8 cellular contexts compared by ENCODE assay signal in the genomic region with DNA sequence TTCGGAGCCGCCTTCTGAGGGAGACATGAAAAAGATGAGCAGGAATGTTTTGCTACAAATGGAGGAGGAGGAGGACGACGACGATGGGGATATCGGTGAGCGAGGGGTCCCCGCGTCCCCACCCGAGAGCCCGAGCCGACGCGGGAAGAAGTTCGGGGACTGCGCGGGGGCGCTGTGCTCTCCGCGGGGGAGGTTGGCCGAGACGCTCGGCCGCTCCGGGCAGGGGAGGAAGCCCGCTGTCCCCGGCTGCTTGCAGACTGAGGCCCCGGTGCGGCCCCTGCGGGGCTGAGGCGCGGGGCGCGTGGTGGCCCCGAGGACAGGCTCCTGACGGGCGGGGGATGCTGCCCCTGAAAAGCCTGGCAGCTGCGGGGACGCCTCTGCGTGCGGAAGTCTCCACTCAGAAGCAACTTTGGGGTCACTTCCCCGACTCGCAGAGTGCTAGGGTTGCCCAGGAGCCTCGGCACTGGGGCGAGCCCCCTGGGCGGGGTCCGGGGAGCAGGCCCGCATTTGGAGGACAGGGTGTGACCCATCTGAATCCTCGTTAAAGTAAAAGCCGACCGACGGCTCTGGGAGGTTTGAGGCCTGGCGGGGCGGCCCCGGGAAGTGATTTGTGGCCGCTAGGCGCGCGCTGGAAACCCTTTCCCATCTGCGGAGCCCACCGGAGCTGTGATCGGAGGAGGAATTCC. TPM values are rescaled to one million over a fixed set of nuclear protein-coding genes. Genes with fewer than 3 reads are reported as not detected.
A peak's percentile ranks its signal among the peaks of the same experiment; 100 is the strongest.
DNase-seq lines count a peak whose midpoint lies in the region; ATAC-seq and TF ChIP-seq lines count a peak whose summit lies in the region.

No MANE protein-coding gene starts in this region.

- H3K9me2 ChIP-seq in GM23338 (ENCODE audit: insufficient read depth): no peaks in the 10 kb centered on the region

- H3K4me1 Mint-ChIP-seq in GM23338 (peaks cover 53% of the 10 kb centered on the region), memory B cell (peaks cover 22% of the 10 kb centered on the region)
- H3K4me1 Mint-ChIP-seq in activated CD4-positive, alpha-beta T cell treated with anti-CD3 and anti-CD28 coated beads, Interleukin-2, amount 10 ng/mL, durations not matched to agents 7 days and 5 days: peaks cover 54% of the 10 kb centered on the region

- H3K4me3 Mint-ChIP-seq in GM23338 (peak overlapping the region; percentile 97), memory B cell (peak overlapping the region; percentile 97)
- peak overlapping the region; percentile 86 for H3K4me3 Mint-ChIP-seq in activated CD4-positive, alpha-beta T cell treated with anti-CD3 and anti-CD28 coated beads, Interleukin-2, amount 10 ng/mL, durations not matched to agents 7 days and 5 days

- H3K27ac ChIP-seq in GM23338 (ENCODE audit: low read depth): peak overlapping the region; percentile 95

- peaks cover 3% of the 10 kb centered on the region for H3K27me3 Mint-ChIP-seq in GM23338 (ENCODE audit: insufficient read depth, low read depth, poor library complexity)
- H3K27me3 Mint-ChIP-seq in activated CD4-positive, alpha-beta T cell treated with anti-CD3 and anti-CD28 coated beads, Interleukin-2, amount 10 ng/mL, durations not matched to agents 7 days and 5 days: no peaks in the 10 kb centered on the region
- no peaks in the 10 kb centered on the region for H3K27me3 Mint-ChIP-seq in memory B cell

- no peak for DNase-seq in GM12864 (ENCODE audit: low read depth)
- peak; percentile 84 for DNase-seq in GM23338 (ENCODE audit: low spot score)
- DNase-seq in LoVo (ENCODE audit: low spot score): peak; percentile 62
- DNase-seq in activated CD4-positive, alpha-beta T cell treated with anti-CD3 and anti-CD28 coated beads, Interleukin-2, amount 10 ng/mL, durations not matched to agents 7 days and 5 days: peak; percentile 51
- peak; percentile 31 for DNase-seq in effector CD4-positive, alpha-beta T cell
- peak; percentile 25 to 53 for DNase-seq in memory B cell (ENCODE audit: low spot score in 2 of 2)
- peak; percentile 13 to 21 for DNase-seq in stimulated activated CD8-positive, alpha-beta memory T cell treated with anti-CD3 and anti-CD28 coated beads, Interleukin-15, amount 100 ng/mL, for 4 hours (ENCODE audit: low read depth in 2 of 2)
- DNase-seq in mesenteric fat pad (ENCODE audit: low spot score): no peak

- H3K27ac Mint-ChIP-seq in GM23338 (peak overlapping the region; percentile 90), memory B cell (peak overlapping the region; percentile 86)
- H3K27ac Mint-ChIP-seq in activated CD4-positive, alpha-beta T cell treated with anti-CD3 and anti-CD28 coated beads, Interleukin-2, amount 10 ng/mL, durations not matched to agents 7 days and 5 days: peak overlapping the region; percentile 89

- no peaks in the 10 kb centered on the region; the same call in 1 of the 2 replicates for H4K20me1 ChIP-seq in GM23338 (replicated peaks; ENCODE audit: insufficient read depth)

- peak overlapping the region; percentile 71 for H3K4me3 ChIP-seq in GM12864 (ENCODE audit: low read depth, low read length)
- peak overlapping the region; percentile 69 for H3K4me3 ChIP-seq in GM23338

- TF ChIP-seq CTCF in GM12864 (IDR thresholded peaks at IDR 0.05; ENCODE audit: low read depth, low read length, missing control alignments): peak; percentile 34
- TF ChIP-seq CTCF in GM23338 (conservative IDR thresholded peaks at IDR 0.05; ENCODE audit: low read depth in 2 of 2): peak; percentile 27 to 34; a peak in 3 of 4 replicates

- POLR2A ChIA-PET in activated CD4-positive, alpha-beta T cell treated with anti-CD3 and anti-CD28 coated beads, Interleukin-2, amount 10 ng/mL, durations not matched to agents 7 days and 5 days (lab: Charles Lee): no interaction called here

- peaks cover 40% of the 10 kb centered on the region for H3K4me1 ChIP-seq in GM23338 (ENCODE audit: insufficient read depth)

- CTCF ChIA-PET in activated CD4-positive, alpha-beta T cell treated with anti-CD3 and anti-CD28 coated beads, Interleukin-2, amount 10 ng/mL, durations not matched to agents 7 days and 5 days (lab: Charles Lee): interaction anchor here (1.5 to 2.2 kb wide), 4 partner anchors 10 to 32 kb away, joined by 3 to 6 read pairs (median 5); no protein-coding TSS in a partner anchor

- ATAC-seq in GM23338 (peak; percentile 67), memory B cell (ENCODE audit: low read depth) (peak; percentile 35)

- H3K36me3 ChIP-seq in GM23338 (ENCODE audit: insufficient read depth): no peaks in the 10 kb centered on the region

- H3K79me2 ChIP-seq in GM23338 (replicated peaks; ENCODE audit: insufficient read depth): peaks cover 53% of the 10 kb centered on the region

- H2AFZ ChIP-seq in GM23338: no peak overlapping the region; the same call in 1 of the 2 replicates

- H3K36me3 Mint-ChIP-seq in GM23338 (ENCODE audit: low read depth) (peaks cover 5% of the 10 kb centered on the region), memory B cell (peaks cover 4% of the 10 kb centered on the region)
- H3K36me3 Mint-ChIP-seq in activated CD4-positive, alpha-beta T cell treated with anti-CD3 and anti-CD28 coated beads, Interleukin-2, amount 10 ng/mL, durations not matched to agents 7 days and 5 days (ENCODE audit: low read depth): peaks cover 10% of the 10 kb centered on the region

- peak overlapping the region; percentile 74 for H3K4me2 ChIP-seq in GM23338

- H3K27me3 ChIP-seq in GM23338 (ENCODE audit: insufficient read depth): no peaks in the 10 kb centered on the region

- H3K9me3 Mint-ChIP-seq in GM23338 (no peaks in the 10 kb centered on the region), memory B cell (no peaks in the 10 kb centered on the region)
- peaks cover 2% of the 10 kb centered on the region for H3K9me3 Mint-ChIP-seq in activated CD4-positive, alpha-beta T cell treated with anti-CD3 and anti-CD28 coated beads, Interleukin-2, amount 10 ng/mL, durations not matched to agents 7 days and 5 days

- H3F3A ChIP-seq in GM23338 (replicated peaks; ENCODE audit: low read depth): no peaks in the 10 kb centered on the region

TF ChIP-seq in GM23338, 12 proteins besides CTCF, POLR2A, EP300 and RAD21 (continues in another document):
- no peak for TF ChIP-seq NANOG (IDR thresholded peaks at IDR 0.05; ENCODE audit: borderline replicate concordance)
- TF ChIP-seq ZNF331 (CRISPR knock-in tag; IDR thresholded peaks at IDR 0.05; ENCODE audit: low read depth): no peak
- TF ChIP-seq JUNB (IDR thresholded peaks at IDR 0.05; ENCODE audit: unreplicated experiment): no peak
- TF ChIP-seq STAT1 (IDR thresholded peaks at IDR 0.05; ENCODE audit: unreplicated experiment): no peak

RNA-seq across cellular contexts. Expression of gene ANO6, which starts 0.5 kb away (rescaled TPM):
- total RNA-seq in GM23338 (2014; rRNA removed; shearing (Covaris generic)): 45.1 and 48.9 TPM in 2 replicates
- polyA plus RNA-seq in GM23338 (2016; fragmentation: Nextera tagmentation; extraction: Ambion mirVana): 17.7 and 21.1 TPM in 2 replicates
- 10 to 100 TPM; 27.3 to 32.0 TPM for total RNA-seq in activated CD4-positive, alpha-beta T cell treated with anti-CD3 and anti-CD28 coated beads, Interleukin-2, amount 10 ng/mL, durations not matched to agents 7 days and 5 days
- total RNA-seq in mesenteric fat pad: 152 TPM

Comparison
In these comparisons a context has a peak if more than half of its experiments do, and no peak if none do; other contexts are left out.
1. DNase-seq: peak in GM23338 (single experiment), LoVo (single experiment), activated CD4-positive, alpha-beta T cell treated with anti-CD3 and anti-CD28 coated beads, Interleukin-2, amount 10 ng/mL, durations not matched to agents 7 days and 5 days (single experiment), effector CD4-positive, alpha-beta T cell (single experiment), memory B cell (2 of 2) and stimulated activated CD8-positive, alpha-beta memory T cell treated with anti-CD3 and anti-CD28 coated beads, Interleukin-15, amount 100 ng/mL, for 4 hours (2 of 2); none in GM12864 (single experiment) and mesenteric fat pad (single experiment).
2. Peak in every context shown above with its lines, with median percentiles within 50 percentile points of each other: H3K27ac Mint-ChIP-seq and H3K4me3 Mint-ChIP-seq.